Comparison of ENCODE assay signal across 1 cellular context in the genomic region with DNA sequence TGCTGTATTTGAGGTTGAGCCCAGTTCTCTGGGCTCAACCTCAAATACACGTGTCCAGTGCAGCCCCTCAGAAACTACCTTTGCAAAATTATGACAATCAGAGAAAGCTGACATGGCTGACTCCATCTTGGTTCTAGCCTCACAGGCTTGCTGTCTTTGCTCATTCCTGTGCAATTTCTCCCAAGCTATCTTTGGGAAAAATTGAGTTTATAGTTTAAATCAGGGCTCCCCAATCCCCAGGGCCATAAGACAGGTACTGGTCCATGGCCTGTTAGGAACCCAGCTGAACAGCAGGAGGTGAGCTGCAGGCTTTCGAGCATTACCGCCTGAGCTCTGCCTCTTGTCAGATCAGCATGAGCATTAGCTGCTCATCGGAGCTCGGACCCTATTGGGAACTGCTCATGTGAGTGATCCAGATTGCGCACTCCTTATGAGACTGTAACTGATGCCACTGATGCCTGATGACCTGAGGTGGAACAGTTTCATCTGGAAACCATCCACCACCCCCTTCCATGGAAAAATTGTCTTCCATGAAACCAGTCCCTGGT.
TF ChIP-seq lines count a peak whose summit lies in the region.

No MANE protein-coding gene starts in this region.

TF ChIP-seq in K562, 482 proteins besides CTCF, POLR2A, EP300 and RAD21 (continued from another document):
- TF ChIP-seq, protein P1, sequence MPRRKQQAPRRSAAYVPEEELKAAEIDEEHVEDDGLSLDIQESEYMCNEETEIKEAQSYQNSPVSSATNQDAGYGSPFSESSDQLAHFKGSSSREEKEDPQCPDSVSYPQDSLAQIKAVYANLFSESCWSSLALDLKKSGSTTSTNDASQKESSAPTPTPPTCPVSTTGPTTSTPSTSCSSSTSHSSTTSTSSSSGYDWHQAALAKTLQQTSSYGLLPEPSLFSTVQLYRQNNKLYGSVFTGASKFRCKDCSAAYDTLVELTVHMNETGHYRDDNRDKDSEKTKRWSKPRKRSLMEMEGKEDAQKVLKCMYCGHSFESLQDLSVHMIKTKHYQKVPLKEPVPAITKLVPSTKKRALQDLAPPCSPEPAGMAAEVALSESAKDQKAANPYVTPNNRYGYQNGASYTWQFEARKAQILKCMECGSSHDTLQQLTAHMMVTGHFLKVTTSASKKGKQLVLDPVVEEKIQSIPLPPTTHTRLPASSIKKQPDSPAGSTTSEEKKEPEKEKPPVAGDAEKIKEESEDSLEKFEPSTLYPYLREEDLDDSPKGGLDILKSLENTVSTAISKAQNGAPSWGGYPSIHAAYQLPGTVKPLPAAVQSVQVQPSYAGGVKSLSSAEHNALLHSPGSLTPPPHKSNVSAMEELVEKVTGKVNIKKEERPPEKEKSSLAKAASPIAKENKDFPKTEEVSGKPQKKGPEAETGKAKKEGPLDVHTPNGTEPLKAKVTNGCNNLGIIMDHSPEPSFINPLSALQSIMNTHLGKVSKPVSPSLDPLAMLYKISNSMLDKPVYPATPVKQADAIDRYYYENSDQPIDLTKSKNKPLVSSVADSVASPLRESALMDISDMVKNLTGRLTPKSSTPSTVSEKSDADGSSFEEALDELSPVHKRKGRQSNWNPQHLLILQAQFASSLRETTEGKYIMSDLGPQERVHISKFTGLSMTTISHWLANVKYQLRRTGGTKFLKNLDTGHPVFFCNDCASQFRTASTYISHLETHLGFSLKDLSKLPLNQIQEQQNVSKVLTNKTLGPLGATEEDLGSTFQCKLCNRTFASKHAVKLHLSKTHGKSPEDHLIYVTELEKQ (CRISPR knock-in tag; IDR thresholded peaks at IDR 0.05), result peak; percentile 51; the same call in 1 of the 2 replicates
- TF ChIP-seq ZNF79 (CRISPR knock-in tag; IDR thresholded peaks at IDR 0.05; ENCODE audit: low read depth) (peak; percentile 91), PTRF (tag; IDR thresholded peaks at IDR 0.05) (peak; percentile 84), ZNF133 (CRISPR knock-in tag; IDR thresholded peaks at IDR 0.05) (peak; percentile 18; the same call in 1 of the 2 replicates), ZNF766 (CRISPR knock-in tag; conservative IDR thresholded peaks at IDR 0.05) (peak; percentile 72; the same call in 1 of the 2 replicates), ELF4 (CRISPR knock-in tag; IDR thresholded peaks at IDR 0.05) (0 out of 2 replicates have a peak, but pooled peaks have one; percentile 34)
- TF ChIP-seq, protein P2, sequence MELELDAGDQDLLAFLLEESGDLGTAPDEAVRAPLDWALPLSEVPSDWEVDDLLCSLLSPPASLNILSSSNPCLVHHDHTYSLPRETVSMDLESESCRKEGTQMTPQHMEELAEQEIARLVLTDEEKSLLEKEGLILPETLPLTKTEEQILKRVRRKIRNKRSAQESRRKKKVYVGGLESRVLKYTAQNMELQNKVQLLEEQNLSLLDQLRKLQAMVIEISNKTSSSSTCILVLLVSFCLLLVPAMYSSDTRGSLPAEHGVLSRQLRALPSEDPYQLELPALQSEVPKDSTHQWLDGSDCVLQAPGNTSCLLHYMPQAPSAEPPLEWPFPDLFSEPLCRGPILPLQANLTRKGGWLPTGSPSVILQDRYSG (tag; conservative IDR thresholded peaks at IDR 0.05; ENCODE audit: low read depth), result peak; percentile 93
- TF ChIP-seq, protein P3, sequence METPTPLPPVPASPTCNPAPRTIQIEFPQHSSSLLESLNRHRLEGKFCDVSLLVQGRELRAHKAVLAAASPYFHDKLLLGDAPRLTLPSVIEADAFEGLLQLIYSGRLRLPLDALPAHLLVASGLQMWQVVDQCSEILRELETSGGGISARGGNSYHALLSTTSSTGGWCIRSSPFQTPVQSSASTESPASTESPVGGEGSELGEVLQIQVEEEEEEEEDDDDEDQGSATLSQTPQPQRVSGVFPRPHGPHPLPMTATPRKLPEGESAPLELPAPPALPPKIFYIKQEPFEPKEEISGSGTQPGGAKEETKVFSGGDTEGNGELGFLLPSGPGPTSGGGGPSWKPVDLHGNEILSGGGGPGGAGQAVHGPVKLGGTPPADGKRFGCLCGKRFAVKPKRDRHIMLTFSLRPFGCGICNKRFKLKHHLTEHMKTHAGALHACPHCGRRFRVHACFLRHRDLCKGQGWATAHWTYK (CRISPR knock-in tag; IDR thresholded peaks at IDR 0.05), result peak; percentile 89
- TF ChIP-seq, protein P4, sequence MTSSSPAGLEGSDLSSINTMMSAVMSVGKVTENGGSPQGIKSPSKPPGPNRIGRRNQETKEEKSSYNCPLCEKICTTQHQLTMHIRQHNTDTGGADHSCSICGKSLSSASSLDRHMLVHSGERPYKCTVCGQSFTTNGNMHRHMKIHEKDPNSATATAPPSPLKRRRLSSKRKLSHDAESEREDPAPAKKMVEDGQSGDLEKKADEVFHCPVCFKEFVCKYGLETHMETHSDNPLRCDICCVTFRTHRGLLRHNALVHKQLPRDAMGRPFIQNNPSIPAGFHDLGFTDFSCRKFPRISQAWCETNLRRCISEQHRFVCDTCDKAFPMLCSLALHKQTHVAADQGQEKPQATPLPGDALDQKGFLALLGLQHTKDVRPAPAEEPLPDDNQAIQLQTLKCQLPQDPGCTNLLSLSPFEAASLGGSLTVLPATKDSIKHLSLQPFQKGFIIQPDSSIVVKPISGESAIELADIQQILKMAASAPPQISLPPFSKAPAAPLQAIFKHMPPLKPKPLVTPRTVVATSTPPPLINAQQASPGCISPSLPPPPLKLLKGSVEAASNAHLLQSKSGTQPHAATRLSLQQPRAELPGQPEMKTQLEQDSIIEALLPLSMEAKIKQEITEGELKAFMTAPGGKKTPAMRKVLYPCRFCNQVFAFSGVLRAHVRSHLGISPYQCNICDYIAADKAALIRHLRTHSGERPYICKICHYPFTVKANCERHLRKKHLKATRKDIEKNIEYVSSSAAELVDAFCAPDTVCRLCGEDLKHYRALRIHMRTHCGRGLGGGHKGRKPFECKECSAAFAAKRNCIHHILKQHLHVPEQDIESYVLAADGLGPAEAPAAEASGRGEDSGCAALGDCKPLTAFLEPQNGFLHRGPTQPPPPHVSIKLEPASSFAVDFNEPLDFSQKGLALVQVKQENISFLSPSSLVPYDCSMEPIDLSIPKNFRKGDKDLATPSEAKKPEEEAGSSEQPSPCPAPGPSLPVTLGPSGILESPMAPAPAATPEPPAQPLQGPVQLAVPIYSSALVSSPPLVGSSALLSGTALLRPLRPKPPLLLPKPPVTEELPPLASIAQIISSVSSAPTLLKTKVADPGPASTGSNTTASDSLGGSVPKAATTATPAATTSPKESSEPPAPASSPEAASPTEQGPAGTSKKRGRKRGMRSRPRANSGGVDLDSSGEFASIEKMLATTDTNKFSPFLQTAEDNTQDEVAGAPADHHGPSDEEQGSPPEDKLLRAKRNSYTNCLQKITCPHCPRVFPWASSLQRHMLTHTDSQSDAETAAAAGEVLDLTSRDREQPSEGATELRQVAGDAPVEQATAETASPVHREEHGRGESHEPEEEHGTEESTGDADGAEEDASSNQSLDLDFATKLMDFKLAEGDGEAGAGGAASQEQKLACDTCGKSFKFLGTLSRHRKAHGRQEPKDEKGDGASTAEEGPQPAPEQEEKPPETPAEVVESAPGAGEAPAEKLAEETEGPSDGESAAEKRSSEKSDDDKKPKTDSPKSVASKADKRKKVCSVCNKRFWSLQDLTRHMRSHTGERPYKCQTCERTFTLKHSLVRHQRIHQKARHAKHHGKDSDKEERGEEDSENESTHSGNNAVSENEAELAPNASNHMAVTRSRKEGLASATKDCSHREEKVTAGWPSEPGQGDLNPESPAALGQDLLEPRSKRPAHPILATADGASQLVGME (CRISPR knock-in tag; IDR thresholded peaks at IDR 0.05), result 0 out of 2 replicates have a peak, but pooled peaks have one; percentile 58
TF ChIP-seq in K562: peak in this region for 50; not testable (repeated sequence) for 432.
